Comparison of ENCODE assay signal across 22 cellular contexts in genomic region chr7:22373388-22373787, GRCh38. TPM values are rescaled to one million over a fixed set of nuclear protein-coding genes. Genes with fewer than 3 reads are reported as not detected.
DNase-seq lines count a peak whose midpoint lies in the region; ATAC-seq and TF ChIP-seq lines count a peak whose summit lies in the region.
"Had no signal": no experiment of that assay in that cellular context is flagged by ENCODE, and none has a peak within 500 bp of the region (broad histone marks: within the 10 kb centered on the region; RNA-seq: fewer than 3 reads in every experiment).

No MANE protein-coding gene starts in this region.

- H3K4me3 ChIP-seq in OCI-LY1 (ENCODE audit: low read depth, low read length, poor library complexity, severe bottlenecking) (no peak overlapping the region), body of pancreas (no peak overlapping the region), parathyroid adenoma (ENCODE audit: low read depth, low read length) (no peak overlapping the region)
- H3K4me3 ChIP-seq: A549, GM23338, SK-N-MC had no signal

- in situ Hi-C loops in ACHN (cut with HindIII; ENCODE audit: low pct_ligation_motif_present, low pct_unique_long_range_greater_than_20kb, low sequenced_read_pairs), result no loop called here

- intact Hi-C loops in body of pancreas (cut with DNase I), result no loop called here

- DNase-seq in body of pancreas, result no peak
- DNase-seq in GM03348 (ENCODE audit: low spot score), result no peak
- DNase-seq in ACHN, result no peak
- DNase-seq: CD8-positive, alpha-beta memory T cell; DND-41; H9; HFFc6; IMR-90; NCI-H1092; NCI-H1417 treated with DMSO at 0.1 percent for 48 hours; NCI-H1694 treated with DMSO at 0.1 percent for 48 hours; NCI-H2081; NCI-H2227 treated with DMSO at 0.1 percent for 48 hours; SIG-M5 had no signal

- no peak for TF ChIP-seq POLR2A in body of pancreas (IDR thresholded peaks at IDR 0.05)

- no peaks in the 10 kb centered on the region for H3K79me2 ChIP-seq in OCI-LY1 (ENCODE audit: insufficient read depth, low read length)
- H3K79me2 ChIP-seq in parathyroid adenoma, result no peaks in the 10 kb centered on the region

- H3K4me1 ChIP-seq in OCI-LY1 (ENCODE audit: insufficient read depth, low read length, severe bottlenecking) (peaks cover 24% of the 10 kb centered on the region), body of pancreas (peaks cover 18% of the 10 kb centered on the region), parathyroid adenoma (peaks cover 3% of the 10 kb centered on the region)
- H3K4me1 ChIP-seq: A549 had no signal

- no peaks in the 10 kb centered on the region for H3F3A ChIP-seq in OCI-LY1 (ENCODE audit: insufficient read depth, low read length)

- H3K9ac ChIP-seq in OCI-LY1 (ENCODE audit: low read length) (no peak overlapping the region), parathyroid adenoma (no peak overlapping the region)
- H3K9ac ChIP-seq: KMS-11 had no signal

- H3K36me3 ChIP-seq in OCI-LY1 (ENCODE audit: insufficient read depth, low read length) (no peaks in the 10 kb centered on the region), body of pancreas (replicated peaks in 1 of 2; ENCODE audit: insufficient read depth in 1 of 2, low read depth in 2 of 2) (no peaks in the 10 kb centered on the region), parathyroid adenoma (ENCODE audit: control insufficient read depth, insufficient read depth, low read length) (no peaks in the 10 kb centered on the region)

- ATAC-seq in body of pancreas (no peak), GM19035 (IDR thresholded peaks at IDR 0.05; ENCODE audit: unreplicated experiment) (no peak)
- ATAC-seq: A549, GM23338 had no signal

- H4K20me1 ChIP-seq in OCI-LY1 (ENCODE audit: insufficient read depth, low read length), result no peaks in the 10 kb centered on the region

- peak overlapping the region; percentile 66; the same call in 1 of the 2 replicates for H2AFZ ChIP-seq in OCI-LY1 (ENCODE audit: low read length)
- H2AFZ ChIP-seq in parathyroid adenoma, result peak overlapping the region; percentile 23
- H2AFZ ChIP-seq: GM23338 had no signal

- H3K4me2 ChIP-seq in OCI-LY1 (ENCODE audit: low read length), result no peak overlapping the region
- no peak overlapping the region for H3K4me2 ChIP-seq in parathyroid adenoma (ENCODE audit: low read length)
- H3K4me2 ChIP-seq: A549, GM23338, KMS-11 had no signal

- TF ChIP-seq CTCF in C4-2B (conservative IDR thresholded peaks at IDR 0.05) (no peak), OCI-LY1 (IDR thresholded peaks at IDR 0.05; ENCODE audit: low read length) (no peak), body of pancreas (IDR thresholded peaks at IDR 0.05) (no peak), parathyroid adenoma (IDR thresholded peaks at IDR 0.05) (no peak)

- no peaks in the 10 kb centered on the region for H3K9me2 ChIP-seq in OCI-LY1 (ENCODE audit: low read depth, low read length)

- no peaks in the 10 kb centered on the region for H3K9me3 ChIP-seq in OCI-LY1 (ENCODE audit: low read length)
- H3K9me3 ChIP-seq in body of pancreas, result no peaks in the 10 kb centered on the region
- H3K9me3 ChIP-seq in parathyroid adenoma (ENCODE audit: control insufficient read depth, low read length), result no peaks in the 10 kb centered on the region
- H3K9me3 ChIP-seq: A549 had no signal

- H3K27me3 ChIP-seq in OCI-LY1 (ENCODE audit: insufficient read depth, low read length) (no peaks in the 10 kb centered on the region), body of pancreas (no peaks in the 10 kb centered on the region), parathyroid adenoma (ENCODE audit: control insufficient read depth, insufficient read depth, low read length) (no peaks in the 10 kb centered on the region)

- 37% methylated on average over 3 of the region's 3 CpGs for WGBS in body of pancreas, 2 donors

- peak overlapping the region; percentile 25; the same call in 1 of the 2 replicates for H3K27ac ChIP-seq in C4-2B
- H3K27ac ChIP-seq in OCI-LY1 (ENCODE audit: low read depth, low read length, poor library complexity, severe bottlenecking), result no peak overlapping the region
- peak overlapping the region; percentile 22 to 44 (median 34) for H3K27ac ChIP-seq in body of pancreas
- H3K27ac ChIP-seq in parathyroid adenoma, result no peak overlapping the region
- H3K27ac ChIP-seq: A549, KMS-11, SK-N-MC had no signal

RNA-seq across cellular contexts. Expression of gene RAPGEF5, which starts 16.4 kb away (rescaled TPM):
- total RNA-seq in body of pancreas, result 100 to 1,000 TPM in 1 of 2 donors, 10 to 100 TPM in 1; 68.0 to 151 TPM

Comparison
In these comparisons a context has a peak if more than half of its experiments do, and no peak if none do; other contexts are left out.
1. H3K27ac ChIP-seq: peak in C4-2B (single experiment) and body of pancreas (4 of 4); none in OCI-LY1 (single experiment) and parathyroid adenoma (single experiment).